Comparison of ENCODE assay signal across 10 cellular contexts in genomic region chr1:59445040-59445439, GRCh38.
DNase-seq lines count a peak whose midpoint lies in the region; ATAC-seq and TF ChIP-seq lines count a peak whose summit lies in the region.
"Had no signal": no experiment of that assay in that cellular context is flagged by ENCODE, and none has a peak within 500 bp of the region (broad histone marks: within the 10 kb centered on the region; RNA-seq: fewer than 3 reads in every experiment).

No MANE protein-coding gene starts in this region.

- H3K4me3 ChIP-seq in cardiac fibroblast (replicated peaks in 1 of 2; ENCODE audit: low read depth in 2 of 2, low read length in 2 of 2) (no peak overlapping the region), left lung (no peak overlapping the region), suprapubic skin (no peak overlapping the region)

- H3K27ac ChIP-seq in left lung (peak overlapping the region; percentile 5 to 14), suprapubic skin (peak overlapping the region; percentile 26)

- TF ChIP-seq CTCF in cardiac fibroblast (IDR thresholded peaks at IDR 0.05; ENCODE audit: low read depth, low read length) (no peak), left lung (IDR thresholded peaks at IDR 0.05) (no peak), suprapubic skin (IDR thresholded peaks at IDR 0.05) (no peak)

- DNase-seq in HPDE6-E6E7 (ENCODE audit: extremely low spot score) (peak; percentile 59), cardiac fibroblast (ENCODE audit: low read depth in 2 of 2) (peak; percentile 49 to 58), left lung (peak in 1 of 2 donors; percentile 62), suprapubic skin (ENCODE audit: low spot score in 2 of 2) (no peak), superior temporal gyrus (ENCODE audit: extremely low spot score) (no peak)
- no peak for DNase-seq in stimulated activated naive CD4-positive, alpha-beta T cell (lab: John Stamatoyannopoulos, UW)
- DNase-seq: cerebellar nuclear complex, DMS79 treated with DMSO at 0.1 percent for 48 hours had no signal

- intact Hi-C loops in left lung (cut with DNase I): no loop called here

- no peak for TF ChIP-seq POLR2A in suprapubic skin (IDR thresholded peaks at IDR 0.05)

- H3K27me3 ChIP-seq in left lung (no peaks in the 10 kb centered on the region), suprapubic skin (no peaks in the 10 kb centered on the region)

- TF ChIP-seq EP300 in suprapubic skin (IDR thresholded peaks at IDR 0.05): peak; percentile 24

- no peaks in the 10 kb centered on the region for H3K9me3 ChIP-seq in left lung
- no peaks in the 10 kb centered on the region for H3K9me3 ChIP-seq in suprapubic skin

- 36% methylated on average over 1 of the region's 1 CpG for WGBS in suprapubic skin

- H3K36me3 ChIP-seq in left lung: no peaks in the 10 kb centered on the region
- no peaks in the 10 kb centered on the region for H3K36me3 ChIP-seq in suprapubic skin

- peaks cover 11 to 15% of the 10 kb centered on the region in 2 donors for H3K4me1 ChIP-seq in left lung
- H3K4me1 ChIP-seq in suprapubic skin: peaks cover 28% of the 10 kb centered on the region

- ATAC-seq in left lung (peak; percentile 99), GM21367 (IDR thresholded peaks at IDR 0.05; ENCODE audit: unreplicated experiment) (no peak), GM21360 (IDR thresholded peaks at IDR 0.05; ENCODE audit: unreplicated experiment) (no peak)

Comparison
In these comparisons a context has a peak if more than half of its experiments do, and no peak if none do; other contexts are left out.
1. DNase-seq: peak in HPDE6-E6E7 (single experiment) and cardiac fibroblast (2 of 2); none in suprapubic skin (0 of 2), stimulated activated naive CD4-positive, alpha-beta T cell (0 of 6) and superior temporal gyrus (single experiment).